ENCODE assay signal across 13 cellular contexts in the genomic region with DNA sequence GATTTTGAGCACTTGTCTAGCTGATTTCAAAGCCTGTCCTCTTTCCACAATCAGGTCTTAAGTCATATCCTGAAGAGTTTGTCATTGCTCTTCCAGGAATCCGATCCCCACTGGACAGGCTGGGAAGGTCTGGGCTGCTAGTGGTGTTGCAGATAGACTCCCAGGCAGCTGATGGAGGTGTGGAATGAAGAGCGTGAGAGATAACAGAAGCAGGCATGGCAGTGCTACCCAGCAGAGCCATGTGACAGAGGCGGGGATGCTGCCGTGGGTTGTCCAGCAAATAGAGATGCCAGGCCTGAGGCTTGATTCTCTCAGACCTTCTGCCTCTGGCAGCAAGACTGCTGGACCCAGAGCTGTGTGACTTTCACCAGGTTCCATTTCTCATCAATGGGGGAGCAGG.
DNase-seq lines count a peak whose midpoint lies in the region; ATAC-seq and TF ChIP-seq lines count a peak whose summit lies in the region.
"Had no signal": no experiment of that assay in that cellular context is flagged by ENCODE, and none has a peak within 500 bp of the region (broad histone marks: within the 10 kb centered on the region; RNA-seq: fewer than 3 reads in every experiment).

No MANE protein-coding gene starts in this region.

- intact Hi-C loops in body of pancreas (cut with DNase I) (no loop called here), sciatic nerve (cut with DNase I) (no loop called here), natural killer cell (cut with micrococcal nuclease) (no loop called here)

- no peaks in the 10 kb centered on the region for H3K9me3 Mint-ChIP-seq in natural killer cell
- H3K9me3 Mint-ChIP-seq: T-cell had no signal

- WGBS in body of pancreas, 2 donors = 78 to 87% methylated on average over 4 of the region's 4 CpGs
- WGBS in hepatocyte (ENCODE audit: low lambda C conversion rate, missing lambda C conversion rate) = 63% methylated on average over 4 of the region's 4 CpGs

- H3K27me3 ChIP-seq in body of pancreas (no peaks in the 10 kb centered on the region), hepatocyte (no peaks in the 10 kb centered on the region)
- H3K27me3 ChIP-seq: MG63 had no signal

- H3K36me3 ChIP-seq in body of pancreas (replicated peaks in 1 of 2; ENCODE audit: insufficient read depth in 1 of 2, low read depth in 2 of 2) = no peaks in the 10 kb centered on the region
- no peaks in the 10 kb centered on the region for H3K36me3 ChIP-seq in hepatocyte (replicated peaks; ENCODE audit: insufficient read depth, low read depth)
- H3K36me3 ChIP-seq: MG63 had no signal

- H4K20me1 ChIP-seq in hepatocyte (ENCODE audit: insufficient read depth, poor library complexity, severe bottlenecking) = no peaks in the 10 kb centered on the region

- no peak overlapping the region for H3K27ac Mint-ChIP-seq in natural killer cell
- H3K27ac Mint-ChIP-seq: T-cell had no signal

- H3K4me1 ChIP-seq in body of pancreas = peaks cover 28% of the 10 kb centered on the region
- peaks cover 12% of the 10 kb centered on the region for H3K4me1 ChIP-seq in hepatocyte (ENCODE audit: insufficient read depth)

- H3K4me3 ChIP-seq in body of pancreas (no peak overlapping the region), hepatocyte (no peak overlapping the region)
- H3K4me3 ChIP-seq: MG63 had no signal

- H3K4me2 ChIP-seq in hepatocyte = peak overlapping the region; percentile 25

- H2AFZ ChIP-seq in hepatocyte = no peak overlapping the region

- no peaks in the 10 kb centered on the region for H3K36me3 Mint-ChIP-seq in natural killer cell
- H3K36me3 Mint-ChIP-seq: T-cell had no signal

- H3K4me3 Mint-ChIP-seq in natural killer cell = no peak overlapping the region
- H3K4me3 Mint-ChIP-seq: T-cell had no signal

- DNase-seq in Daoy (ENCODE audit: low read depth) (peak; percentile 39), body of pancreas (peak in 2 of 4 donors; percentile 8 to 23), hepatocyte (ENCODE audit: low spot score) (no peak), sciatic nerve (ENCODE audit: low spot score) (no peak), natural killer cell (no peak)
- no peak for DNase-seq in activated naive CD4-positive, alpha-beta T cell treated with Interleukin-2 at 50 U/mL for 16 hours
- DNase-seq: activated CD8-positive, alpha-beta memory T cell treated with anti-CD3 and anti-CD28 coated beads for 24 hours; H7; MG63; NCI-H510A had no signal

- H3K9me2 ChIP-seq in hepatocyte (replicated peaks; ENCODE audit: insufficient read depth) = no peaks in the 10 kb centered on the region

- no peak for ATAC-seq in body of pancreas
- peak; percentile 43 for ATAC-seq in sciatic nerve
- no peak for ATAC-seq in GM19467 (IDR thresholded peaks at IDR 0.05; ENCODE audit: unreplicated experiment)
- ATAC-seq in HG03280 (IDR thresholded peaks at IDR 0.05; ENCODE audit: unreplicated experiment) = no peak
- ATAC-seq in natural killer cell = no peak
- ATAC-seq: T-cell had no signal

- H3K27ac ChIP-seq in body of pancreas (peak overlapping the region; percentile 37 to 95 (median 80)), hepatocyte (peak overlapping the region; percentile 78)

- H3K27me3 Mint-ChIP-seq in natural killer cell (ENCODE audit: low read depth in 2 of 2) = peaks cover 18 to 28% of the 10 kb centered on the region in 2 donors

- no peaks in the 10 kb centered on the region for H3K9me3 ChIP-seq in body of pancreas
- H3K9me3 ChIP-seq in hepatocyte (ENCODE audit: low read depth) = no peaks in the 10 kb centered on the region
- H3K9me3 ChIP-seq: MG63 had no signal

- no peaks in the 10 kb centered on the region for H3K79me2 ChIP-seq in hepatocyte

- TF ChIP-seq POLR2A in body of pancreas (IDR thresholded peaks at IDR 0.05) = no peak

- no peak for TF ChIP-seq CTCF in body of pancreas (IDR thresholded peaks at IDR 0.05)
- TF ChIP-seq CTCF in hepatocyte (IDR thresholded peaks at IDR 0.05; ENCODE audit: poor library complexity) = no peak
- TF ChIP-seq CTCF in natural killer cell (IDR thresholded peaks at IDR 0.05) = no peak

- H3K4me1 Mint-ChIP-seq in natural killer cell = no peaks in the 10 kb centered on the region
